9 cellular contexts compared by ENCODE assay signal in genomic region chr7:88835147-88835728, GRCh38. TPM values are rescaled to one million over a fixed set of nuclear protein-coding genes. Genes with fewer than 3 reads are reported as not detected.
A peak's percentile ranks its signal among the peaks of the same experiment; 100 is the strongest.
DNase-seq lines count a peak whose midpoint lies in the region; ATAC-seq and TF ChIP-seq lines count a peak whose summit lies in the region.
"Had no signal": no experiment of that assay in that cellular context is flagged by ENCODE, and none has a peak within 500 bp of the region (broad histone marks: within the 10 kb centered on the region; RNA-seq: fewer than 3 reads in every experiment).

No MANE protein-coding gene starts in this region.

- no peaks in the 10 kb centered on the region for H3K4me1 ChIP-seq in DND-41 (ENCODE audit: insufficient read depth, low read length)
- H3K4me1 ChIP-seq in OCI-LY7 (ENCODE audit: insufficient read depth, low read length, poor library complexity, severe bottlenecking), result no peaks in the 10 kb centered on the region

- H3K4me3 ChIP-seq in DND-41 (ENCODE audit: low read depth in 1 of 2, low read length in 2 of 2), result no peak overlapping the region
- H3K4me3 ChIP-seq in OCI-LY7 (ENCODE audit: low read depth, low read length, poor library complexity, severe bottlenecking), result no peak overlapping the region
- H3K4me3 ChIP-seq in fibroblast of villous mesenchyme (ENCODE audit: low read depth, low read length), result no peak overlapping the region

- no peaks in the 10 kb centered on the region for H3K27me3 ChIP-seq in DND-41 (ENCODE audit: insufficient read depth, low read length, poor library complexity)

- POLR2A ChIA-PET in OCI-LY7 (lab: Charles Lee), result interaction anchor here (0.6 kb wide), 1 partner anchor 167 kb away, joined by 3 read pairs; no protein-coding TSS in a partner anchor

- H2AFZ ChIP-seq in DND-41 (ENCODE audit: low read depth, low read length) (no peak overlapping the region), OCI-LY7 (ENCODE audit: low read length) (no peak overlapping the region)

- no peaks in the 10 kb centered on the region for H3K9me2 ChIP-seq in OCI-LY7 (ENCODE audit: insufficient read depth, low read length)

- no peaks in the 10 kb centered on the region for H3K79me2 ChIP-seq in DND-41 (ENCODE audit: insufficient read depth, low read length)
- H3K79me2 ChIP-seq in OCI-LY7 (ENCODE audit: insufficient read depth, low read depth, low read length), result no peaks in the 10 kb centered on the region

- TF ChIP-seq CTCF in DND-41 (IDR thresholded peaks at IDR 0.05; ENCODE audit: borderline replicate concordance, extremely low read depth, low read length, poor library complexity, severe bottlenecking) (peak; percentile 56), OCI-LY7 (conservative IDR thresholded peaks at IDR 0.05; ENCODE audit: low read length) (peak; percentile 73), fibroblast of villous mesenchyme (IDR thresholded peaks at IDR 0.05; ENCODE audit: insufficient read depth, low read depth, low read length) (no peak)

- H3K9me3 ChIP-seq in DND-41 (ENCODE audit: insufficient read depth, low read length, severe bottlenecking), result no peaks in the 10 kb centered on the region
- H3K9me3 ChIP-seq in OCI-LY7 (ENCODE audit: low read length), result no peaks in the 10 kb centered on the region

- intact Hi-C loops in OCI-LY7 (cut with micrococcal nuclease; ENCODE audit: unreplicated experiment), result loop anchor here (5.0 to 10.0 kb wide), 2 partner anchors 288 to 590 kb away; no protein-coding TSS in a partner anchor

- DNase-seq in DND-41 (peak; percentile 18), OCI-LY7 (ENCODE audit: low spot score) (peak; percentile 33), fibroblast of villous mesenchyme (ENCODE audit: low read depth) (peak; percentile 2), epidermal melanocyte (ENCODE audit: insufficient read length, low spot score) (no peak)
- no peak for DNase-seq in stimulated activated CD4-positive, alpha-beta T cell treated with anti-CD3 and anti-CD28 coated beads, Interleukin-12 subunit alpha, Interleukin-12 subunit beta, amount 100 ng/mL, for 4 hours
- DNase-seq: naive B cell had no signal

- BruUV-seq in OCI-LY7 (replicated peaks; lab: Mats Ljungman, UMichigan), result no TSS peak

- H3K9ac ChIP-seq in DND-41 (ENCODE audit: low read depth, low read length), result no peak overlapping the region

- H3K36me3 ChIP-seq in DND-41 (ENCODE audit: insufficient read depth, low read length) (no peaks in the 10 kb centered on the region), OCI-LY7 (ENCODE audit: insufficient read depth, low read length) (no peaks in the 10 kb centered on the region)

- H3K4me2 ChIP-seq in DND-41 (ENCODE audit: insufficient read depth, low read length) (no peak overlapping the region), OCI-LY7 (ENCODE audit: low read length) (no peak overlapping the region)

- ATAC-seq in DND-41 (ENCODE audit: insufficient read depth, low read depth) (peak; percentile 63; the same call in 1 of the 3 replicates), GM19452 (IDR thresholded peaks at IDR 0.05; ENCODE audit: unreplicated experiment) (peak; percentile 82), HG03460 (IDR thresholded peaks at IDR 0.05; ENCODE audit: unreplicated experiment) (peak; percentile 75), GM19324 (IDR thresholded peaks at IDR 0.05; ENCODE audit: low FRiP score, unreplicated experiment) (no peak)

- CTCF ChIA-PET in OCI-LY7 (lab: Charles Lee; ENCODE audit: unreplicated experiment), result no interaction called here

- H3K27ac ChIP-seq in DND-41 (ENCODE audit: low read length), result no peak overlapping the region
- no peak overlapping the region for H3K27ac ChIP-seq in OCI-LY7 (ENCODE audit: low read depth, low read length, poor library complexity, severe bottlenecking)

- H4K20me1 ChIP-seq in DND-41 (ENCODE audit: insufficient read depth, low read length), result no peaks in the 10 kb centered on the region
- no peaks in the 10 kb centered on the region for H4K20me1 ChIP-seq in OCI-LY7 (ENCODE audit: insufficient read depth, low read length)

RNA-seq across cellular contexts. Expression of gene TEX47, which starts 39.7 kb away (rescaled TPM):
- not detected in 2 replicates for total RNA-seq in OCI-LY7 (2014; rRNA removed; shearing (Covaris generic))
- total RNA-seq in OCI-LY7 (2022) (not detected in 2 replicates), fibroblast of villous mesenchyme (not detected in 2 replicates)

Comparison
In these comparisons a context has a peak if more than half of its experiments do, and no peak if none do; other contexts are left out.
1. DNase-seq: peak in DND-41 (single experiment), OCI-LY7 (single experiment) and fibroblast of villous mesenchyme (single experiment); none in stimulated activated CD4-positive, alpha-beta T cell treated with anti-CD3 and anti-CD28 coated beads, Interleukin-12 subunit alpha, Interleukin-12 subunit beta, amount 100 ng/mL, for 4 hours (single experiment) and epidermal melanocyte (single experiment).